16 cellular contexts compared by ENCODE assay signal in the genomic region with DNA sequence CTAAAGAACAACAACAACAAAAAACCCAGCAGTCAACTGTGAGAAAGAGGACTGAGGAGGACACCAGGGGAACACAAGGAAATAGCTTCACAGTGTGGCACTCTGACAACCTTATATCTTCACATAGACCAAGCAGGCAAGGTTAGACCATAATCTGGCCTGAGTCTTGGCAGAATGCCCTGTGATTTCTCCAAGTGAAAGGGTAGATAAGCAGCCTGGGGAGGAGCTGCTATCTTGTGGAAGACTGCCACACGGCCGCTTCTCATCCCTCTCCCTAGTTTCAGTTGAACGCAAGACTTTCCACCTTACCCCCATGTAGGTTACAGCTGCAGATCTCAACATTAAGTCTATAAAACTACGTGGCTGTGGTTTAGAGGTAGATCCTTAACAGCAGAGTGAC. TPM values are rescaled to one million over a fixed set of nuclear protein-coding genes. Genes with fewer than 3 reads are reported as not detected.
"Had no signal": no experiment of that assay in that cellular context is flagged by ENCODE, and none has a peak within 500 bp of the region (broad histone marks: within the 10 kb centered on the region; RNA-seq: fewer than 3 reads in every experiment).

No MANE protein-coding gene starts in this region.

- H3K4me1 Mint-ChIP-seq: activated naive CD8-positive, alpha-beta T cell treated with anti-CD3 and anti-CD28 coated beads, Interleukin-2, amount 50 U/mL, for 24 hours had no signal

- H3K9me3 Mint-ChIP-seq: activated naive CD8-positive, alpha-beta T cell treated with anti-CD3 and anti-CD28 coated beads, Interleukin-2, amount 50 U/mL, for 24 hours; activated T-helper 1 cell treated with anti-CD3 and anti-CD28 coated beads, Interleukin-12 subunit alpha, Interleukin-12 subunit beta, Interleukin-2, Interleukin-4 antibody, amounts not matched to agents 30 ng/mL and 10 ng/mL and 1 ng/mL, durations not matched to agents 14 hours and 24 hours and 36 hours; neural progenitor cell; stimulated activated naive CD8-positive, alpha-beta T cell treated with anti-CD3 and anti-CD28 coated beads, Interleukin-15, Interleukin-2, amounts not matched to agents 100 ng/mL and 50 ng/mL, for 24 hours had no signal

- H3K27ac Mint-ChIP-seq: activated CD8-positive, alpha-beta T cell treated with anti-CD3 and anti-CD28 coated beads for 36 hours; activated naive CD8-positive, alpha-beta T cell treated with anti-CD3 and anti-CD28 coated beads, Interleukin-2, amount 50 U/mL, for 24 hours; activated T-helper 1 cell treated with anti-CD3 and anti-CD28 coated beads, Interleukin-12 subunit alpha, Interleukin-12 subunit beta, Interleukin-2, Interleukin-4 antibody, amounts not matched to agents 30 ng/mL and 10 ng/mL and 1 ng/mL, durations not matched to agents 14 hours and 24 hours and 36 hours; neural progenitor cell; stimulated activated naive CD8-positive, alpha-beta T cell treated with anti-CD3 and anti-CD28 coated beads, Interleukin-15, Interleukin-2, amounts not matched to agents 100 ng/mL and 50 ng/mL, for 24 hours had no signal

- H3K36me3 ChIP-seq: neural progenitor cell, pancreas, thoracic aorta had no signal

- DNase-seq: activated CD4-positive, alpha-beta T cell treated with anti-CD3 and anti-CD28 coated beads for 4 hours; activated CD8-positive, alpha-beta T cell treated with anti-CD3 and anti-CD28 coated beads for 36 hours; activated naive CD4-positive, alpha-beta T cell treated with Interleukin-2 at 50 U/mL for 16 hours; activated naive CD8-positive, alpha-beta T cell treated with anti-CD3 and anti-CD28 coated beads, Interleukin-2, amount 50 U/mL, for 24 hours; foreskin keratinocyte; islet precursor cell; pancreas; stimulated activated CD4-positive, alpha-beta T cell treated with anti-CD3 and anti-CD28 coated beads, Interleukin-15, amount 100 ng/mL, for 24 hours; stimulated activated CD4-positive, alpha-beta T cell treated with anti-CD3 and anti-CD28 coated beads, Interleukin-4, amount 100 ng/mL, for 24 hours had no signal

- H3K9ac ChIP-seq: neural progenitor cell had no signal

- ATAC-seq: activated CD8-positive, alpha-beta T cell treated with anti-CD3 and anti-CD28 coated beads for 36 hours; activated naive CD8-positive, alpha-beta T cell treated with anti-CD3 and anti-CD28 coated beads, Interleukin-2, amount 50 U/mL, for 24 hours; foreskin keratinocyte; left lobe of liver; pancreas had no signal

- H3K4me3 Mint-ChIP-seq: activated CD8-positive, alpha-beta T cell treated with anti-CD3 and anti-CD28 coated beads for 36 hours; activated naive CD8-positive, alpha-beta T cell treated with anti-CD3 and anti-CD28 coated beads, Interleukin-2, amount 50 U/mL, for 24 hours; activated T-helper 1 cell treated with anti-CD3 and anti-CD28 coated beads, Interleukin-12 subunit alpha, Interleukin-12 subunit beta, Interleukin-2, Interleukin-4 antibody, amounts not matched to agents 30 ng/mL and 10 ng/mL and 1 ng/mL, durations not matched to agents 14 hours and 24 hours and 36 hours; neural progenitor cell; stimulated activated naive CD8-positive, alpha-beta T cell treated with anti-CD3 and anti-CD28 coated beads, Interleukin-15, Interleukin-2, amounts not matched to agents 100 ng/mL and 50 ng/mL, for 24 hours had no signal

- H3K27me3 ChIP-seq: neural progenitor cell, pancreas had no signal

- H3K27ac ChIP-seq: foreskin keratinocyte, neural progenitor cell, pancreas, thoracic aorta, VCaP had no signal

- H3K4me3 ChIP-seq: neural progenitor cell, pancreas, thoracic aorta had no signal

- H3K9me3 ChIP-seq: pancreas, thoracic aorta had no signal

- H3K36me3 Mint-ChIP-seq: neural progenitor cell had no signal

RNA-seq across cellular contexts. Expression of a gene that starts 3.7 kb away (rescaled TPM):
- total RNA-seq: activated CD8-positive, alpha-beta T cell treated with anti-CD3 and anti-CD28 coated beads for 36 hours; activated T-helper 1 cell treated with anti-CD3 and anti-CD28 coated beads, Interleukin-12 subunit alpha, Interleukin-12 subunit beta, Interleukin-2, Interleukin-4 antibody, amounts not matched to agents 30 ng/mL and 10 ng/mL and 1 ng/mL, durations not matched to agents 14 hours and 24 hours and 36 hours; T-helper 2 cell treated with Interferon-gamma antibody and Interleukin-4, amounts not matched to agents 100 ng/mL and 5 ng/mL, for 36 hours had no signal

RNA-seq across cellular contexts. Expression of a gene that starts 29.0 kb away (rescaled TPM):
- total RNA-seq: activated CD8-positive, alpha-beta T cell treated with anti-CD3 and anti-CD28 coated beads for 36 hours; activated T-helper 1 cell treated with anti-CD3 and anti-CD28 coated beads, Interleukin-12 subunit alpha, Interleukin-12 subunit beta, Interleukin-2, Interleukin-4 antibody, amounts not matched to agents 30 ng/mL and 10 ng/mL and 1 ng/mL, durations not matched to agents 14 hours and 24 hours and 36 hours; T-helper 2 cell treated with Interferon-gamma antibody and Interleukin-4, amounts not matched to agents 100 ng/mL and 5 ng/mL, for 36 hours had no signal
